29 cellular contexts compared by ENCODE assay signal in genomic region chr4:182174979-182175378, GRCh38.
"Had no signal": no experiment of that assay in that cellular context is flagged by ENCODE, and none has a peak within 500 bp of the region (broad histone marks: within the 10 kb centered on the region; RNA-seq: fewer than 3 reads in every experiment).

No MANE protein-coding gene starts in this region.

- H3K4me3 ChIP-seq: adrenal gland, ascending aorta, heart right ventricle, mucosa of descending colon, pancreas, psoas muscle, right atrium auricular region, spleen, testis, vagina had no signal

- H3K27me3 ChIP-seq: adrenal gland, ascending aorta, brain microvascular endothelial cell, pancreas, right atrium auricular region, spleen, testis, vagina had no signal

- ATAC-seq: activated CD8-positive, alpha-beta memory T cell treated with anti-CD3 and anti-CD28 coated beads, Interleukin-2, amount 10 ng/mL, durations not matched to agents 7 days and 5 days; activated CD8-positive, alpha-beta T cell treated with anti-CD3 and anti-CD28 coated beads for 36 hours; heart right ventricle; left colon; mucosa of descending colon; pancreas; psoas muscle had no signal

- H3K4me1 ChIP-seq: adrenal gland, ascending aorta, heart right ventricle, pancreas, psoas muscle, right atrium auricular region, spleen, testis, vagina had no signal

- H3K27ac ChIP-seq: adrenal gland, ascending aorta, brain microvascular endothelial cell, heart right ventricle, pancreas, psoas muscle, right atrium auricular region, spleen, testis, vagina, WERI-Rb-1 had no signal

- H3K9me3 ChIP-seq: adrenal gland, ascending aorta, heart right ventricle, mucosa of descending colon, pancreas, psoas muscle, right atrium auricular region, spleen, testis, vagina had no signal

- H3K36me3 ChIP-seq: adrenal gland, ascending aorta, brain microvascular endothelial cell, heart right ventricle, pancreas, right atrium auricular region, spleen, vagina, WERI-Rb-1 had no signal

- DNase-seq: activated CD4-positive, alpha-beta T cell treated with anti-CD3 and anti-CD28 coated beads, Interleukin-2, amount 10 ng/mL, durations not matched to agents 7 days and 5 days; activated CD4-positive, CD25-positive, alpha-beta regulatory T cell treated with anti-CD3 and anti-CD28 coated beads, Interleukin-2, amount 50 U/mL, for 72 hours; activated CD8-positive, alpha-beta memory T cell treated with anti-CD3 and anti-CD28 coated beads, Interleukin-2, amount 10 ng/mL, durations not matched to agents 7 days and 5 days; activated CD8-positive, alpha-beta T cell treated with anti-CD3 and anti-CD28 coated beads for 36 hours; activated naive CD4-positive, alpha-beta T cell; activated T-cell treated with anti-CD3 and anti-CD28 coated beads for 4 hours; adrenal gland; brain microvascular endothelial cell; caudate nucleus; effector CD4-positive, alpha-beta T cell; erythroblast; foreskin fibroblast; heart right ventricle; islet precursor cell; left colon; mesendoderm; mucosa of descending colon; nephron progenitor cell; pancreas; psoas muscle; spleen; stimulated activated CD4-positive, alpha-beta T cell treated with anti-CD3 and anti-CD28 coated beads, Interleukin-4, amount 100 ng/mL, for 1 hour; stimulated activated naive CD4-positive, alpha-beta T cell; testis; trophoblast cell; WERI-Rb-1 had no signal
